In the genomic region with DNA sequence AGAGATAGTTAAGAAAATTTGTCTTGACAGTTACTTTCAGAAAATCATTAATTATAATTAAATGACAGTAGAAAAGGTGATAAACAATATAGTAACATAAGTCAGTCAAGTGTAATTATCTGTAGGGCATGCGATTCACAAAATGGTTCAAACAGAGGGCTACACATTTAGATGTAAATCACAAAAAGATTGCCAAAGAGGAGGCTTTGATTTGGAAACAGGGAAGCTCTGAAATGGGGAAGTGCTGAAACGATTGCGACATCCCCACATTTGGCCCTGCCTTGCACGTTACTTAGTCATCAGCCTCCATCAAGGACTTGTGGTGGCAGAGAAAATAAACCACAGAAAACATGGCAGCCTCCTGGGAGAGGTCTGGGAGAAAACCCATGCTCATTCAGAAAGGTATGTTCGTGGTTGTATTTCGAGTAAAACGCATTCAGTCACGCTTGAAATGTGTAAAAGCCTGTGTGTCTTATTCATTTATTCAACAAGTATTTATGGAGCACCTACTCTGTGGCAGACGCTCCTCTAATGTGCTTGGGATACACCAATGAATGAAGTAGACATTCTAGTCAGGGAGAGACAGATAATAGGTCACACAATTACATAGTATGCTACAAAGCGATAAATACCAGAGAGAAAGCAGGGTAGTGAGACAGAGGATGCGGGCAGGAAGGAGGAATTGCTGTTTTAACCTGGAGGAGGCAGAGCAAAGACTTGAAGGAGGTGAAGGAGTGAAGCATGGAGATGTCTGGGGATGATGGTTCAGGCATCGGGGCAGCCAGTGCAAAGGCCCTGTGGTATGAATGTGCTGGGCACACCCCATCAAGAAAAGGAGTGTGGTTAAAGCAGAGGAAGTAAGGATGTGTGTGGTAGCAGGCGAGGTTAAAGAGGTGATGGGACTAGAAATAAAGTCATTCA, we compare ENCODE assay signal across 1 cellular context.
TF ChIP-seq lines count a peak whose summit lies in the region.

No MANE protein-coding gene starts in this region.

TF ChIP-seq in K562, 482 proteins besides CTCF, POLR2A, EP300 and RAD21 (continued from another document and continues in another):
- TF ChIP-seq, protein P1, sequence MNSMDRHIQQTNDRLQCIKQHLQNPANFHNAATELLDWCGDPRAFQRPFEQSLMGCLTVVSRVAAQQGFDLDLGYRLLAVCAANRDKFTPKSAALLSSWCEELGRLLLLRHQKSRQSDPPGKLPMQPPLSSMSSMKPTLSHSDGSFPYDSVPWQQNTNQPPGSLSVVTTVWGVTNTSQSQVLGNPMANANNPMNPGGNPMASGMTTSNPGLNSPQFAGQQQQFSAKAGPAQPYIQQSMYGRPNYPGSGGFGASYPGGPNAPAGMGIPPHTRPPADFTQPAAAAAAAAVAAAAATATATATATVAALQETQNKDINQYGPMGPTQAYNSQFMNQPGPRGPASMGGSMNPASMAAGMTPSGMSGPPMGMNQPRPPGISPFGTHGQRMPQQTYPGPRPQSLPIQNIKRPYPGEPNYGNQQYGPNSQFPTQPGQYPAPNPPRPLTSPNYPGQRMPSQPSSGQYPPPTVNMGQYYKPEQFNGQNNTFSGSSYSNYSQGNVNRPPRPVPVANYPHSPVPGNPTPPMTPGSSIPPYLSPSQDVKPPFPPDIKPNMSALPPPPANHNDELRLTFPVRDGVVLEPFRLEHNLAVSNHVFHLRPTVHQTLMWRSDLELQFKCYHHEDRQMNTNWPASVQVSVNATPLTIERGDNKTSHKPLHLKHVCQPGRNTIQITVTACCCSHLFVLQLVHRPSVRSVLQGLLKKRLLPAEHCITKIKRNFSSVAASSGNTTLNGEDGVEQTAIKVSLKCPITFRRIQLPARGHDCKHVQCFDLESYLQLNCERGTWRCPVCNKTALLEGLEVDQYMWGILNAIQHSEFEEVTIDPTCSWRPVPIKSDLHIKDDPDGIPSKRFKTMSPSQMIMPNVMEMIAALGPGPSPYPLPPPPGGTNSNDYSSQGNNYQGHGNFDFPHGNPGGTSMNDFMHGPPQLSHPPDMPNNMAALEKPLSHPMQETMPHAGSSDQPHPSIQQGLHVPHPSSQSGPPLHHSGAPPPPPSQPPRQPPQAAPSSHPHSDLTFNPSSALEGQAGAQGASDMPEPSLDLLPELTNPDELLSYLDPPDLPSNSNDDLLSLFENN (IDR thresholded peaks at IDR 0.05; ENCODE audit: low read depth in 2 of 2, low read length in 2 of 2), result no peak
- no peak for TF ChIP-seq BDP1 (IDR thresholded peaks at IDR 0.05; ENCODE audit: insufficient read depth, insufficient read length)
- TF ChIP-seq SRSF1 (IDR thresholded peaks at IDR 0.05; ENCODE audit: low read depth, low read length), result no peak
- peak; percentile 69; the same call in 1 of the 2 replicates for TF ChIP-seq ESRRA (IDR thresholded peaks at IDR 0.05; ENCODE audit: borderline replicate concordance, low read depth)
- TF ChIP-seq RBM15 (IDR thresholded peaks at IDR 0.05; ENCODE audit: insufficient read depth, low read length), result no peak
- no peak for TF ChIP-seq SIN3A (IDR thresholded peaks at IDR 0.05; ENCODE audit: borderline replicate concordance in 2 of 2, control insufficient read depth in 1 of 2, low read depth in 2 of 2, low read length in 2 of 2)
- TF ChIP-seq SP1 (CRISPR knock-in tag; IDR thresholded peaks at IDR 0.05), result peak; percentile 41; the same call in 1 of the 2 replicates
- no peak for TF ChIP-seq ZNF232 (CRISPR knock-in tag; IDR thresholded peaks at IDR 0.05)
- no peak for TF ChIP-seq SRSF7 (optimal IDR thresholded peaks at IDR 0.05; ENCODE audit: low read depth, low read length)
- no peak for TF ChIP-seq RFX7 (CRISPR knock-in tag; IDR thresholded peaks at IDR 0.05)
- no peak for TF ChIP-seq TARDBP (IDR thresholded peaks at IDR 0.05)
- TF ChIP-seq, protein P2, sequence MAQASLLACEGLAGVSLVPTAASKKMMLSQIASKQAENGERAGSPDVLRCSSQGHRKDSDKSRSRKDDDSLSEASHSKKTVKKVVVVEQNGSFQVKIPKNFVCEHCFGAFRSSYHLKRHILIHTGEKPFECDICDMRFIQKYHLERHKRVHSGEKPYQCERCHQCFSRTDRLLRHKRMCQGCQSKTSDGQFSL (CRISPR knock-in tag; IDR thresholded peaks at IDR 0.05), result no peak
- TF ChIP-seq, protein P2 (tag; IDR thresholded peaks at IDR 0.05), result no peak
- no peak for TF ChIP-seq ERF (CRISPR knock-in tag; IDR thresholded peaks at IDR 0.05)
- TF ChIP-seq HCFC1 (IDR thresholded peaks at IDR 0.05; ENCODE audit: low read depth, low read length), result no peak
- no peak for TF ChIP-seq ZSCAN32 (CRISPR knock-in tag; IDR thresholded peaks at IDR 0.05)
- TF ChIP-seq ZNF146 (CRISPR knock-in tag; IDR thresholded peaks at IDR 0.05; ENCODE audit: unreplicated experiment), result no peak
- TF ChIP-seq, protein P3, sequence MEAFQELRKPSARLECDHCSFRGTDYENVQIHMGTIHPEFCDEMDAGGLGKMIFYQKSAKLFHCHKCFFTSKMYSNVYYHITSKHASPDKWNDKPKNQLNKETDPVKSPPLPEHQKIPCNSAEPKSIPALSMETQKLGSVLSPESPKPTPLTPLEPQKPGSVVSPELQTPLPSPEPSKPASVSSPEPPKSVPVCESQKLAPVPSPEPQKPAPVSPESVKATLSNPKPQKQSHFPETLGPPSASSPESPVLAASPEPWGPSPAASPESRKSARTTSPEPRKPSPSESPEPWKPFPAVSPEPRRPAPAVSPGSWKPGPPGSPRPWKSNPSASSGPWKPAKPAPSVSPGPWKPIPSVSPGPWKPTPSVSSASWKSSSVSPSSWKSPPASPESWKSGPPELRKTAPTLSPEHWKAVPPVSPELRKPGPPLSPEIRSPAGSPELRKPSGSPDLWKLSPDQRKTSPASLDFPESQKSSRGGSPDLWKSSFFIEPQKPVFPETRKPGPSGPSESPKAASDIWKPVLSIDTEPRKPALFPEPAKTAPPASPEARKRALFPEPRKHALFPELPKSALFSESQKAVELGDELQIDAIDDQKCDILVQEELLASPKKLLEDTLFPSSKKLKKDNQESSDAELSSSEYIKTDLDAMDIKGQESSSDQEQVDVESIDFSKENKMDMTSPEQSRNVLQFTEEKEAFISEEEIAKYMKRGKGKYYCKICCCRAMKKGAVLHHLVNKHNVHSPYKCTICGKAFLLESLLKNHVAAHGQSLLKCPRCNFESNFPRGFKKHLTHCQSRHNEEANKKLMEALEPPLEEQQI (IDR thresholded peaks at IDR 0.05), result no peak
- TF ChIP-seq RNF2 (IDR thresholded peaks at IDR 0.05), result peak; percentile 77; the same call in 1 of the 2 replicates
- TF ChIP-seq, protein P4, sequence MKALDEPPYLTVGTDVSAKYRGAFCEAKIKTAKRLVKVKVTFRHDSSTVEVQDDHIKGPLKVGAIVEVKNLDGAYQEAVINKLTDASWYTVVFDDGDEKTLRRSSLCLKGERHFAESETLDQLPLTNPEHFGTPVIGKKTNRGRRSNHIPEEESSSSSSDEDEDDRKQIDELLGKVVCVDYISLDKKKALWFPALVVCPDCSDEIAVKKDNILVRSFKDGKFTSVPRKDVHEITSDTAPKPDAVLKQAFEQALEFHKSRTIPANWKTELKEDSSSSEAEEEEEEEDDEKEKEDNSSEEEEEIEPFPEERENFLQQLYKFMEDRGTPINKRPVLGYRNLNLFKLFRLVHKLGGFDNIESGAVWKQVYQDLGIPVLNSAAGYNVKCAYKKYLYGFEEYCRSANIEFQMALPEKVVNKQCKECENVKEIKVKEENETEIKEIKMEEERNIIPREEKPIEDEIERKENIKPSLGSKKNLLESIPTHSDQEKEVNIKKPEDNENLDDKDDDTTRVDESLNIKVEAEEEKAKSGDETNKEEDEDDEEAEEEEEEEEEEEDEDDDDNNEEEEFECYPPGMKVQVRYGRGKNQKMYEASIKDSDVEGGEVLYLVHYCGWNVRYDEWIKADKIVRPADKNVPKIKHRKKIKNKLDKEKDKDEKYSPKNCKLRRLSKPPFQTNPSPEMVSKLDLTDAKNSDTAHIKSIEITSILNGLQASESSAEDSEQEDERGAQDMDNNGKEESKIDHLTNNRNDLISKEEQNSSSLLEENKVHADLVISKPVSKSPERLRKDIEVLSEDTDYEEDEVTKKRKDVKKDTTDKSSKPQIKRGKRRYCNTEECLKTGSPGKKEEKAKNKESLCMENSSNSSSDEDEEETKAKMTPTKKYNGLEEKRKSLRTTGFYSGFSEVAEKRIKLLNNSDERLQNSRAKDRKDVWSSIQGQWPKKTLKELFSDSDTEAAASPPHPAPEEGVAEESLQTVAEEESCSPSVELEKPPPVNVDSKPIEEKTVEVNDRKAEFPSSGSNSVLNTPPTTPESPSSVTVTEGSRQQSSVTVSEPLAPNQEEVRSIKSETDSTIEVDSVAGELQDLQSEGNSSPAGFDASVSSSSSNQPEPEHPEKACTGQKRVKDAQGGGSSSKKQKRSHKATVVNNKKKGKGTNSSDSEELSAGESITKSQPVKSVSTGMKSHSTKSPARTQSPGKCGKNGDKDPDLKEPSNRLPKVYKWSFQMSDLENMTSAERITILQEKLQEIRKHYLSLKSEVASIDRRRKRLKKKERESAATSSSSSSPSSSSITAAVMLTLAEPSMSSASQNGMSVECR (CRISPR knock-in tag; IDR thresholded peaks at IDR 0.05), result no peak
- no peak for TF ChIP-seq PHTF2 (CRISPR knock-in tag; IDR thresholded peaks at IDR 0.05)
- TF ChIP-seq ZNF644 (tag; IDR thresholded peaks at IDR 0.05; ENCODE audit: low read depth), result peak; percentile 50; the same call in 1 of the 2 replicates
- TF ChIP-seq, protein P5, sequence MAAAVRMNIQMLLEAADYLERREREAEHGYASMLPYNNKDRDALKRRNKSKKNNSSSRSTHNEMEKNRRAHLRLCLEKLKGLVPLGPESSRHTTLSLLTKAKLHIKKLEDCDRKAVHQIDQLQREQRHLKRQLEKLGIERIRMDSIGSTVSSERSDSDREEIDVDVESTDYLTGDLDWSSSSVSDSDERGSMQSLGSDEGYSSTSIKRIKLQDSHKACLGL (CRISPR knock-in tag; IDR thresholded peaks at IDR 0.05; ENCODE audit: borderline replicate concordance, poor library complexity, severe bottlenecking), result no peak
- TF ChIP-seq ELF2 (CRISPR knock-in tag; IDR thresholded peaks at IDR 0.05), result peak; percentile 36; the same call in 1 of the 2 replicates
- TF ChIP-seq FOXA3 (CRISPR knock-in tag; conservative IDR thresholded peaks at IDR 0.05 in 1 of 2, IDR thresholded peaks at IDR 0.05 in 1 of 2), result no peak
- peak; percentile 86; the same call in 1 of the 2 replicates for TF ChIP-seq ZNF41 (CRISPR knock-in tag; conservative IDR thresholded peaks at IDR 0.05)
- TF ChIP-seq, protein P6, sequence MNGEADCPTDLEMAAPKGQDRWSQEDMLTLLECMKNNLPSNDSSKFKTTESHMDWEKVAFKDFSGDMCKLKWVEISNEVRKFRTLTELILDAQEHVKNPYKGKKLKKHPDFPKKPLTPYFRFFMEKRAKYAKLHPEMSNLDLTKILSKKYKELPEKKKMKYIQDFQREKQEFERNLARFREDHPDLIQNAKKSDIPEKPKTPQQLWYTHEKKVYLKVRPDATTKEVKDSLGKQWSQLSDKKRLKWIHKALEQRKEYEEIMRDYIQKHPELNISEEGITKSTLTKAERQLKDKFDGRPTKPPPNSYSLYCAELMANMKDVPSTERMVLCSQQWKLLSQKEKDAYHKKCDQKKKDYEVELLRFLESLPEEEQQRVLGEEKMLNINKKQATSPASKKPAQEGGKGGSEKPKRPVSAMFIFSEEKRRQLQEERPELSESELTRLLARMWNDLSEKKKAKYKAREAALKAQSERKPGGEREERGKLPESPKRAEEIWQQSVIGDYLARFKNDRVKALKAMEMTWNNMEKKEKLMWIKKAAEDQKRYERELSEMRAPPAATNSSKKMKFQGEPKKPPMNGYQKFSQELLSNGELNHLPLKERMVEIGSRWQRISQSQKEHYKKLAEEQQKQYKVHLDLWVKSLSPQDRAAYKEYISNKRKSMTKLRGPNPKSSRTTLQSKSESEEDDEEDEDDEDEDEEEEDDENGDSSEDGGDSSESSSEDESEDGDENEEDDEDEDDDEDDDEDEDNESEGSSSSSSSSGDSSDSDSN (IDR thresholded peaks at IDR 0.05; ENCODE audit: borderline replicate concordance in 1 of 2, low read depth in 2 of 2, low read length in 2 of 2), result no peak
- peak; percentile 90; the same call in 1 of the 2 replicates for TF ChIP-seq SMARCE1 (IDR thresholded peaks at IDR 0.05)
- peak; percentile 69; the same call in 1 of the 2 replicates for TF ChIP-seq EHMT2 (IDR thresholded peaks at IDR 0.05)
- TF ChIP-seq BMI1 (IDR thresholded peaks at IDR 0.05; ENCODE audit: low read length), result peak; percentile 64; the same call in 1 of the 2 replicates
- TF ChIP-seq, protein P7, sequence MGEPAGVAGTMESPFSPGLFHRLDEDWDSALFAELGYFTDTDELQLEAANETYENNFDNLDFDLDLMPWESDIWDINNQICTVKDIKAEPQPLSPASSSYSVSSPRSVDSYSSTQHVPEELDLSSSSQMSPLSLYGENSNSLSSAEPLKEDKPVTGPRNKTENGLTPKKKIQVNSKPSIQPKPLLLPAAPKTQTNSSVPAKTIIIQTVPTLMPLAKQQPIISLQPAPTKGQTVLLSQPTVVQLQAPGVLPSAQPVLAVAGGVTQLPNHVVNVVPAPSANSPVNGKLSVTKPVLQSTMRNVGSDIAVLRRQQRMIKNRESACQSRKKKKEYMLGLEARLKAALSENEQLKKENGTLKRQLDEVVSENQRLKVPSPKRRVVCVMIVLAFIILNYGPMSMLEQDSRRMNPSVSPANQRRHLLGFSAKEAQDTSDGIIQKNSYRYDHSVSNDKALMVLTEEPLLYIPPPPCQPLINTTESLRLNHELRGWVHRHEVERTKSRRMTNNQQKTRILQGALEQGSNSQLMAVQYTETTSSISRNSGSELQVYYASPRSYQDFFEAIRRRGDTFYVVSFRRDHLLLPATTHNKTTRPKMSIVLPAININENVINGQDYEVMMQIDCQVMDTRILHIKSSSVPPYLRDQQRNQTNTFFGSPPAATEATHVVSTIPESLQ (CRISPR knock-in tag; IDR thresholded peaks at IDR 0.05), result no peak
- TF ChIP-seq YBX1 (IDR thresholded peaks at IDR 0.05), result no peak
- no peak for TF ChIP-seq MEF2A (IDR thresholded peaks at IDR 0.05; ENCODE audit: control insufficient read depth, low read depth, low read length)
- TF ChIP-seq, protein P8, sequence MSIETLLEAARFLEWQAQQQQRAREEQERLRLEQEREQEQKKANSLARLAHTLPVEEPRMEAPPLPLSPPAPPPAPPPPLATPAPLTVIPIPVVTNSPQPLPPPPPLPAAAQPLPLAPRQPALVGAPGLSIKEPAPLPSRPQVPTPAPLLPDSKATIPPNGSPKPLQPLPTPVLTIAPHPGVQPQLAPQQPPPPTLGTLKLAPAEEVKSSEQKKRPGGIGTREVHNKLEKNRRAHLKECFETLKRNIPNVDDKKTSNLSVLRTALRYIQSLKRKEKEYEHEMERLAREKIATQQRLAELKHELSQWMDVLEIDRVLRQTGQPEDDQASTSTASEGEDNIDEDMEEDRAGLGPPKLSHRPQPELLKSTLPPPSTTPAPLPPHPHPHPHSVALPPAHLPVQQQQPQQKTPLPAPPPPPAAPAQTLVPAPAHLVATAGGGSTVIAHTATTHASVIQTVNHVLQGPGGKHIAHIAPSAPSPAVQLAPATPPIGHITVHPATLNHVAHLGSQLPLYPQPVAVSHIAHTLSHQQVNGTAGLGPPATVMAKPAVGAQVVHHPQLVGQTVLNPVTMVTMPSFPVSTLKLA (conservative IDR thresholded peaks at IDR 0.05), result 0 out of 4 replicates have a peak, but pooled peaks of 1 of the 2 experiments have one; percentile 40
- no peak for TF ChIP-seq FOXA1 (IDR thresholded peaks at IDR 0.05; ENCODE audit: borderline replicate concordance)
- TF ChIP-seq GATA2 (CRISPR knock-in tag; IDR thresholded peaks at IDR 0.05), result no peak
- no peak for TF ChIP-seq KDM2B (CRISPR knock-in tag; IDR thresholded peaks at IDR 0.05)
- no peak for TF ChIP-seq ZNF324 (CRISPR knock-in tag; IDR thresholded peaks at IDR 0.05)
- peak; percentile 59 for TF ChIP-seq FOXJ2 (tag; IDR thresholded peaks at IDR 0.05)
- TF ChIP-seq ZNF282 (CRISPR knock-in tag; IDR thresholded peaks at IDR 0.05), result no peak
- TF ChIP-seq ARID1B (IDR thresholded peaks at IDR 0.05), result peak; percentile 76; the same call in 1 of the 2 replicates
- no peak for TF ChIP-seq KLF6 (CRISPR knock-in tag; IDR thresholded peaks at IDR 0.05; ENCODE audit: borderline replicate concordance)
